9 cellular contexts compared by ENCODE assay signal in genomic region chr20:2756056-2756611, GRCh38. TPM values are rescaled to one million over a fixed set of nuclear protein-coding genes. Genes with fewer than 3 reads are reported as not detected.
DNase-seq lines count a peak whose midpoint lies in the region; ATAC-seq and TF ChIP-seq lines count a peak whose summit lies in the region.
"Had no signal": no experiment of that assay in that cellular context is flagged by ENCODE, and none has a peak within 500 bp of the region (broad histone marks: within the 10 kb centered on the region; RNA-seq: fewer than 3 reads in every experiment).

No MANE protein-coding gene starts in this region.

- no peak overlapping the region for H2AFZ ChIP-seq in MM.1S (ENCODE audit: low read length)
- no peak overlapping the region for H2AFZ ChIP-seq in trophoblast cell (ENCODE audit: insufficient read depth, low read length, poor library complexity)

- peaks cover 5% of the 10 kb centered on the region; the same call in 1 of the 2 replicates for H3F3A ChIP-seq in MM.1S (ENCODE audit: insufficient read depth, low read length)

- no peaks in the 10 kb centered on the region for H3K79me1 ChIP-seq in trophoblast cell (ENCODE audit: low read length)

- peaks cover 29% of the 10 kb centered on the region for H3K27me3 ChIP-seq in MM.1S (replicated peaks; ENCODE audit: insufficient read depth, low read length)
- H3K27me3 ChIP-seq in trophoblast cell (ENCODE audit: insufficient read depth, low read length): peaks cover 25% of the 10 kb centered on the region

- H3K36me3 ChIP-seq in MM.1S (replicated peaks; ENCODE audit: insufficient read depth, low read length): no peaks in the 10 kb centered on the region
- no peaks in the 10 kb centered on the region for H3K36me3 ChIP-seq in trophoblast cell (ENCODE audit: control insufficient read depth in 1 of 2, insufficient read depth in 2 of 2, low read length in 2 of 2)

- H4K12ac ChIP-seq in trophoblast cell (ENCODE audit: low read depth, low read length): no peak overlapping the region

- H3K23ac ChIP-seq in trophoblast cell (ENCODE audit: low read length): no peak overlapping the region

- H3K4ac ChIP-seq in trophoblast cell (ENCODE audit: low read depth, low read length): no peak overlapping the region

- ATAC-seq in GM21619 (IDR thresholded peaks at IDR 0.05; ENCODE audit: unreplicated experiment) (no peak), HG03159 (IDR thresholded peaks at IDR 0.05; ENCODE audit: unreplicated experiment) (no peak), GM19455 (IDR thresholded peaks at IDR 0.05; ENCODE audit: unreplicated experiment) (no peak), HG03439 (IDR thresholded peaks at IDR 0.05; ENCODE audit: unreplicated experiment) (no peak)

- in situ Hi-C loops in G401 (cut with HindIII; ENCODE audit: low sequenced_read_pairs): no loop called here

- no peak overlapping the region for H3K27ac ChIP-seq in MM.1S (ENCODE audit: low read length)
- no peak overlapping the region for H3K27ac ChIP-seq in trophoblast cell (ENCODE audit: low read depth, low read length)

- H2BK5ac ChIP-seq in trophoblast cell (ENCODE audit: low read depth, low read length, poor library complexity): no peak overlapping the region

- H3K4me2 ChIP-seq in MM.1S (ENCODE audit: low read depth, low read length) (no peak overlapping the region), trophoblast cell (ENCODE audit: low read length) (no peak overlapping the region)

- DNase-seq in G401 (ENCODE audit: low spot score) (peak; percentile 10), MM.1S (no peak), endothelial cell (ENCODE audit: low spot score) (peak; percentile 62), trophoblast cell (peak; percentile 32 to 60)

- TF ChIP-seq CTCF in MM.1S (IDR thresholded peaks at IDR 0.05; ENCODE audit: low read length) (peak; percentile 35), endothelial cell (IDR thresholded peaks at IDR 0.05; ENCODE audit: unreplicated experiment) (peak; percentile 43)

- H3K4me1 ChIP-seq in MM.1S (ENCODE audit: low read length) (peaks cover 5% of the 10 kb centered on the region; the same call in 1 of the 2 replicates), trophoblast cell (ENCODE audit: control insufficient read depth in 1 of 2, insufficient read depth in 2 of 2, low read length in 2 of 2) (peaks cover 6 to 13% of the 10 kb centered on the region in 2 experiments)

- no peak overlapping the region for H3K27ac Mint-ChIP-seq in endothelial cell (ENCODE audit: unreplicated experiment)
- H3K27ac Mint-ChIP-seq: dendritic cell treated with granulocyte-macrophage colony-stimulating factor and Interleukin-4, amounts not matched to agents 40 ng/mL and 50 ng/mL, for 4 days had no signal

- WGBS in trophoblast cell (ENCODE audit: extremely low coverage, insufficient coverage, insufficient read length): no CpG with 5 or more reads among the region's 5 CpGs

- H3K4me3 ChIP-seq in MM.1S (ENCODE audit: low read length) (no peak overlapping the region), trophoblast cell (ENCODE audit: low read depth, low read length) (no peak overlapping the region)

- no peak overlapping the region for H2BK120ac ChIP-seq in trophoblast cell (ENCODE audit: insufficient read depth, low read length, poor library complexity)

- peaks cover 11% of the 10 kb centered on the region for H3K4me1 Mint-ChIP-seq in endothelial cell (ENCODE audit: unreplicated experiment)

- H4K20me1 ChIP-seq in MM.1S (ENCODE audit: insufficient read depth, low read length): no peaks in the 10 kb centered on the region

- no peaks in the 10 kb centered on the region for H3K9me3 Mint-ChIP-seq in endothelial cell (ENCODE audit: unreplicated experiment)
- H3K9me3 Mint-ChIP-seq: dendritic cell treated with granulocyte-macrophage colony-stimulating factor and Interleukin-4, amounts not matched to agents 40 ng/mL and 50 ng/mL, for 4 days had no signal

- no peak overlapping the region for H2AK5ac ChIP-seq in trophoblast cell (ENCODE audit: low read length)

- H4K8ac ChIP-seq in trophoblast cell (ENCODE audit: low read depth, low read length): no peak overlapping the region

- no peak overlapping the region for H4K91ac ChIP-seq in trophoblast cell (ENCODE audit: low read depth, low read length)

- H3K9me2 ChIP-seq in MM.1S (replicated peaks; ENCODE audit: insufficient read depth, low read length): no peaks in the 10 kb centered on the region

- H3K36me3 Mint-ChIP-seq in endothelial cell (ENCODE audit: low read depth, unreplicated experiment): no peaks in the 10 kb centered on the region

- no peak overlapping the region for H3K14ac ChIP-seq in trophoblast cell (ENCODE audit: low read length)

- no peak overlapping the region for H3K4me3 Mint-ChIP-seq in endothelial cell (ENCODE audit: unreplicated experiment)
- H3K4me3 Mint-ChIP-seq: dendritic cell treated with granulocyte-macrophage colony-stimulating factor and Interleukin-4, amounts not matched to agents 40 ng/mL and 50 ng/mL, for 4 days had no signal

- H3K27me3 Mint-ChIP-seq in endothelial cell (ENCODE audit: unreplicated experiment): peaks cover 13% of the 10 kb centered on the region

- H3K9ac ChIP-seq in MM.1S (ENCODE audit: low read length) (no peak overlapping the region), trophoblast cell (ENCODE audit: low read length) (no peak overlapping the region)

- H3K9me3 ChIP-seq in MM.1S (replicated peaks; ENCODE audit: insufficient read depth, low read length): no peaks in the 10 kb centered on the region
- H3K9me3 ChIP-seq in trophoblast cell (ENCODE audit: insufficient read depth, low read depth, low read length): no peaks in the 10 kb centered on the region

- H3K79me2 ChIP-seq in MM.1S (ENCODE audit: low read length): no peaks in the 10 kb centered on the region
- no peaks in the 10 kb centered on the region for H3K79me2 ChIP-seq in trophoblast cell (ENCODE audit: control insufficient read depth, insufficient read depth, low read length, poor library complexity)

- no peak overlapping the region for H3K18ac ChIP-seq in trophoblast cell (ENCODE audit: low read length)

- H2BK12ac ChIP-seq in trophoblast cell (ENCODE audit: low read length): no peak overlapping the region

RNA-seq across cellular contexts. Expression of gene CPXM1, which starts 44.3 kb away (rescaled TPM):
- total RNA-seq in G401 (2014; rRNA removed; shearing (Covaris generic)): 41.8 and 47.0 TPM in 2 replicates
- 139 TPM for total RNA-seq in endothelial cell (ENCODE audit: unreplicated experiment)
- polyA plus RNA-seq in trophoblast cell (2013): 21.0 and 21.4 TPM in 2 replicates

RNA-seq across cellular contexts. Expression of gene C20orf141, which starts 58.7 kb away (rescaled TPM):
- total RNA-seq in G401 (2014; rRNA removed; shearing (Covaris generic)): not detected in 2 replicates
- not detected for total RNA-seq in endothelial cell (ENCODE audit: unreplicated experiment)
- 0.19 and 0.31 TPM in 2 replicates for polyA plus RNA-seq in trophoblast cell (2013)
